Comparison of ENCODE assay signal across 8 cellular contexts in the genomic region with DNA sequence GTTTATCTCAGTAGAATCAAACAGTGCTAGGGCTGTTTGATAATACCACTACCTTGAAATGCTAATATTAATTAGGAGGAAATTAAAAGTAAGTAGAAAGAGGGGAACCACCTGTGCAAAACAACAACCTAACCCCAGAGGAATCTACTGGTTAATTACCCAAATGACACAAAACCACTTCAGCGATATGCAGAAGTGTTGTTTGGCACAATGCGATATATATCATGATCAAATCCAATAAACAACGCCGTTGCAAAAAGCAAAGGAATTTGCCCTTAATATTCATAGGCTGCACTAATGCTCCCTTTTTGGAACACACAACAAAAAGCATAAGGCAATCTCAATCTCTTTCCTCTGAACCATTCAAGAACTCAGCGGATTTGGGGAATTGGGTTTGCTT. TPM values are rescaled to one million over a fixed set of nuclear protein-coding genes. Genes with fewer than 3 reads are reported as not detected.
A peak's percentile ranks its signal among the peaks of the same experiment; 100 is the strongest.
DNase-seq lines count a peak whose midpoint lies in the region; ATAC-seq, FAIRE-seq and TF ChIP-seq lines count a peak whose summit lies in the region.

No MANE protein-coding gene starts in this region.

- intact Hi-C loops in HepG2 (cut with micrococcal nuclease; ENCODE audit: unreplicated experiment) (loop anchor here (5.0 kb wide), 4 partner anchors 53 to 668 kb away; a partner anchor contains a TSS), tibial artery (cut with DNase I; ENCODE audit: low total_unique reads) (no loop called here)

- H3K27ac ChIP-seq in HepG2 (ENCODE audit: extremely low read length, insufficient read depth, low read length) = no peak overlapping the region
- peak overlapping the region; percentile 91 to 96 for H3K27ac ChIP-seq in tibial artery

- in situ Hi-C loops in HepG2 (cut with HindIII; ENCODE audit: extremely low pct_ligation_motif_present, low pct_unique_long_range_greater_than_20kb) = loop anchor here (25.0 kb wide), 1 partner anchor 668 kb away; a partner anchor contains a TSS

- H3K79me2 ChIP-seq in HepG2 (ENCODE audit: insufficient read depth, low read length) = peaks cover 62% of the 10 kb centered on the region

- peak overlapping the region; percentile 88 for H3K4me3 Mint-ChIP-seq in activated T-cell treated with anti-CD3 and anti-CD28 coated beads, Interleukin-2, amount 50 U/mL, for 24 hours
- peak overlapping the region; percentile 92 for H3K4me3 Mint-ChIP-seq in activated naive CD8-positive, alpha-beta T cell treated with anti-CD3 and anti-CD28 coated beads, Interleukin-2, amount 10 ng/mL, durations not matched to agents 7 days and 5 days

- no peak for TF ChIP-seq CTCF in HepG2 (CRISPR knock-in tag; IDR thresholded peaks at IDR 0.05)
- TF ChIP-seq CTCF in tibial artery (IDR thresholded peaks at IDR 0.05) = no peak

- H3K4me3 ChIP-seq in HepG2 (replicated peaks in 1 of 3; ENCODE audit: insufficient read depth in 1 of 3, low read depth in 2 of 3, low read length in 3 of 3) = peak overlapping the region; percentile 87 to 91 (median 90)
- H3K4me3 ChIP-seq in tibial artery = peak overlapping the region; percentile 85 to 96

- peaks cover 55% of the 10 kb centered on the region for H3K4me1 ChIP-seq in HepG2 (ENCODE audit: insufficient read depth, low read length)
- peaks cover 0 to 38% (median 21%) of the 10 kb centered on the region in 4 donors for H3K4me1 ChIP-seq in tibial artery

- peaks cover 23% of the 10 kb centered on the region for H3K36me3 Mint-ChIP-seq in activated T-cell treated with anti-CD3 and anti-CD28 coated beads, Interleukin-2, amount 50 U/mL, for 24 hours (ENCODE audit: low read depth)
- peaks cover 6% of the 10 kb centered on the region for H3K36me3 Mint-ChIP-seq in activated naive CD8-positive, alpha-beta T cell treated with anti-CD3 and anti-CD28 coated beads, Interleukin-2, amount 10 ng/mL, durations not matched to agents 7 days and 5 days

- H3K4me1 Mint-ChIP-seq in activated T-cell treated with anti-CD3 and anti-CD28 coated beads, Interleukin-2, amount 50 U/mL, for 24 hours (ENCODE audit: low read depth) = peaks cover 58% of the 10 kb centered on the region
- peaks cover 33% of the 10 kb centered on the region for H3K4me1 Mint-ChIP-seq in activated naive CD8-positive, alpha-beta T cell treated with anti-CD3 and anti-CD28 coated beads, Interleukin-2, amount 10 ng/mL, durations not matched to agents 7 days and 5 days

- peaks cover 14% of the 10 kb centered on the region; the same call in 1 of the 2 replicates for H4K20me1 ChIP-seq in HepG2 (ENCODE audit: insufficient read depth, low read length)

- POLR2A ChIA-PET in activated naive CD8-positive, alpha-beta T cell treated with anti-CD3 and anti-CD28 coated beads, Interleukin-2, amount 10 ng/mL, durations not matched to agents 7 days and 5 days (lab: Charles Lee) = interaction anchor here (1.6 kb wide), 1 partner anchor 188 kb away, joined by 8 read pairs; no protein-coding TSS in a partner anchor
- POLR2A ChIA-PET in HepG2 (lab: Yijun Ruan, JAX) = no interaction called here

- peak overlapping the region; percentile 85 for H3K27ac Mint-ChIP-seq in activated T-cell treated with anti-CD3 and anti-CD28 coated beads, Interleukin-2, amount 50 U/mL, for 24 hours
- no peak overlapping the region for H3K27ac Mint-ChIP-seq in activated naive CD8-positive, alpha-beta T cell treated with anti-CD3 and anti-CD28 coated beads, Interleukin-2, amount 10 ng/mL, durations not matched to agents 7 days and 5 days

- peak overlapping the region; percentile 90 for H3K9ac ChIP-seq in HepG2 (ENCODE audit: insufficient read depth, low read depth, low read length)

- FAIRE-seq in HepG2 (lab: Jason Lieb, UNC) = no peak

- H3K4me2 ChIP-seq in HepG2 (ENCODE audit: low read depth, low read length) = peak overlapping the region; percentile 76

- no peaks in the 10 kb centered on the region; a peak in 1 of 5 replicates for H3K27me3 ChIP-seq in HepG2 (ENCODE audit: control insufficient read depth in 1 of 2, insufficient read depth in 2 of 2, low read length in 2 of 2)
- H3K27me3 ChIP-seq in tibial artery = no peaks in the 10 kb centered on the region

- H3K36me3 ChIP-seq in HepG2 (replicated peaks in 1 of 2; ENCODE audit: control insufficient read depth in 1 of 2, insufficient read depth in 2 of 2, low read length in 2 of 2) = no peaks in the 10 kb centered on the region; a peak in 1 of 5 replicates
- H3K36me3 ChIP-seq in tibial artery = no peaks in the 10 kb centered on the region

- no peak for DNase-seq in activated T-cell treated with anti-CD3 and anti-CD28 coated beads, Interleukin-2, amount 50 U/mL, for 24 hours
- DNase-seq in activated T-cell treated with anti-CD3 and anti-CD28 coated beads for 4 hours (no peak), HepG2 (ENCODE audit: low spot score) (no peak), tibial artery (no peak), amygdala (lab: John Stamatoyannopoulos, UW) (no peak)
- no peak for DNase-seq in activated naive CD8-positive, alpha-beta T cell treated with anti-CD3 and anti-CD28 coated beads, Interleukin-2, amount 10 ng/mL, durations not matched to agents 7 days and 5 days
- DNase-seq in NK-92 treated with Interleukin-12 subunit alpha and Interleukin-12 subunit beta, amount 100 ng/mL, for 24 hours (lab: John Stamatoyannopoulos, UW) = no peak

- H2AFZ ChIP-seq in HepG2 (ENCODE audit: low read length) = no peak overlapping the region

- H3K27me3 Mint-ChIP-seq in activated T-cell treated with anti-CD3 and anti-CD28 coated beads, Interleukin-2, amount 50 U/mL, for 24 hours = no peaks in the 10 kb centered on the region
- H3K27me3 Mint-ChIP-seq in activated naive CD8-positive, alpha-beta T cell treated with anti-CD3 and anti-CD28 coated beads, Interleukin-2, amount 10 ng/mL, durations not matched to agents 7 days and 5 days = no peaks in the 10 kb centered on the region

- TF ChIP-seq POLR2A in HepG2 (IDR thresholded peaks at IDR 0.05; ENCODE audit: insufficient read depth in 1 of 2, low read depth in 2 of 2, low read length in 2 of 2) = no peak

- ATAC-seq in activated naive CD8-positive, alpha-beta T cell treated with anti-CD3 and anti-CD28 coated beads, Interleukin-2, amount 10 ng/mL, durations not matched to agents 7 days and 5 days (ENCODE audit: low read depth) = no peak
- ATAC-seq in HepG2 = no peak
- no peak for ATAC-seq in HG03095 (IDR thresholded peaks at IDR 0.05; ENCODE audit: unreplicated experiment)

- no TSS peak for BruUV-seq in HepG2 (replicated peaks; lab: Mats Ljungman, UMichigan)

- no peaks in the 10 kb centered on the region for H3K9me3 Mint-ChIP-seq in activated T-cell treated with anti-CD3 and anti-CD28 coated beads, Interleukin-2, amount 50 U/mL, for 24 hours
- no peaks in the 10 kb centered on the region for H3K9me3 Mint-ChIP-seq in activated naive CD8-positive, alpha-beta T cell treated with anti-CD3 and anti-CD28 coated beads, Interleukin-2, amount 10 ng/mL, durations not matched to agents 7 days and 5 days

- no peak for TF ChIP-seq RAD21 in HepG2 (CRISPR knock-in tag; IDR thresholded peaks at IDR 0.05)

- no peak for TF ChIP-seq EP300 in HepG2 (IDR thresholded peaks at IDR 0.05; ENCODE audit: low read depth in 2 of 2, low read length in 2 of 2)
- no peak for TF ChIP-seq EP300 in HepG2 (CRISPR knock-in tag; IDR thresholded peaks at IDR 0.05; ENCODE audit: borderline replicate concordance)

- CTCF ChIA-PET in HepG2 (lab: Yijun Ruan, JAX; ENCODE audit: low intra/inter-chr PET ratio, low total read pairs) = interaction anchor here (2.8 kb wide), 1 partner anchor 210 kb away, joined by 44 read pairs; no protein-coding TSS in a partner anchor

- 18% methylated on average over 5 of the region's 5 CpGs for WGBS in HepG2 (ENCODE audit: low lambda C conversion rate)

- no peaks in the 10 kb centered on the region for H3K9me3 ChIP-seq in HepG2 (ENCODE audit: low read length)
- H3K9me3 ChIP-seq in tibial artery = no peaks in the 10 kb centered on the region

RNA-seq across cellular contexts. Expression of a gene that starts 1.6 kb away (rescaled TPM):
- total RNA-seq in activated naive CD8-positive, alpha-beta T cell treated with anti-CD3 and anti-CD28 coated beads, Interleukin-2, amount 10 ng/mL, durations not matched to agents 7 days and 5 days = 10 to 100 TPM; 40.1 to 46.1 TPM
- total RNA-seq in HepG2 (2016; rRNA removed; fragmentation: Illumina TruSeq; extraction: Trizol) = 23.9 and 26.3 TPM in 2 replicates
- total RNA-seq in HepG2 (2016; cell fraction: cytosol; rRNA removed; fragmentation: Illumina TruSeq; extraction: Trizol; ENCODE audit: low read depth) = 7.8 and 9.3 TPM in 2 replicates
- 23.5 and 26.9 TPM in 2 replicates for total RNA-seq in HepG2 (2016; cell fraction: insoluble cytoplasmic fraction; rRNA removed; fragmentation: Illumina TruSeq; extraction: Trizol)
- 17.5 and 21.7 TPM in 2 replicates for total RNA-seq in HepG2 (2016; cell fraction: membrane; rRNA removed; fragmentation: Illumina TruSeq; extraction: Trizol)
- 36.8 and 37.3 TPM in 2 replicates for total RNA-seq in HepG2 (2016; cell fraction: nucleus; rRNA removed; fragmentation: Illumina TruSeq; extraction: Trizol)
- polyA plus RNA-seq in HepG2 (2011; rRNA removed) = 7.9 and 12.7 TPM in 2 replicates
- 4.8 and 5.9 TPM in 2 replicates for polyA plus RNA-seq in HepG2 (2011; cell fraction: cytosol; rRNA removed)
- polyA plus RNA-seq in HepG2 (2011; cell fraction: nucleus; rRNA removed) = 15.7 and 15.9 TPM in 2 replicates
- polyA plus RNA-seq in HepG2 (2012) = 13.2 and 15.0 TPM in 2 replicates
- polyA plus RNA-seq in HepG2 (2016; cell fraction: cytosol; fragmentation: Illumina TruSeq; extraction: Trizol; ENCODE audit: low read depth) = 4.8 and 5.0 TPM in 2 replicates
- polyA plus RNA-seq in HepG2 (2016; cell fraction: insoluble cytoplasmic fraction; fragmentation: Illumina TruSeq; extraction: Trizol; ENCODE audit: low read depth) = 27.6 and 28.0 TPM in 2 replicates
- polyA plus RNA-seq in HepG2 (2016; cell fraction: membrane; fragmentation: Illumina TruSeq; extraction: Trizol; ENCODE audit: low read depth) = 12.1 and 13.3 TPM in 2 replicates
- polyA plus RNA-seq in HepG2 (2016; cell fraction: nucleus; fragmentation: Illumina TruSeq; extraction: Trizol; ENCODE audit: insufficient read depth, low read depth) = 44.2 and 46.6 TPM in 2 replicates
- 6.6 and 7.2 TPM in 2 replicates for polyA minus RNA-seq in HepG2 (2011; rRNA and poly(A)+ RNA removed; ENCODE audit: low replicate concordance)
- 8.2 and 9.0 TPM in 2 replicates for polyA minus RNA-seq in HepG2 (2011; cell fraction: cytosol; rRNA and poly(A)+ RNA removed)
- 52.5 and 65.8 TPM in 2 replicates for polyA minus RNA-seq in HepG2 (2011; cell fraction: nucleus; rRNA and poly(A)+ RNA removed)

RNA-seq across cellular contexts. Expression of a gene that starts 29.2 kb away (rescaled TPM):
- total RNA-seq in activated naive CD8-positive, alpha-beta T cell treated with anti-CD3 and anti-CD28 coated beads, Interleukin-2, amount 10 ng/mL, durations not matched to agents 7 days and 5 days = 1 to 10 TPM; 1.5 TPM
- total RNA-seq in HepG2 (2016; rRNA removed; fragmentation: Illumina TruSeq; extraction: Trizol) = 0.45 and 0.60 TPM in 2 replicates
- total RNA-seq in HepG2 (2016; cell fraction: cytosol; rRNA removed; fragmentation: Illumina TruSeq; extraction: Trizol; ENCODE audit: low read depth) = 0.18 and 0.61 TPM in 2 replicates
- total RNA-seq in HepG2 (2016; cell fraction: insoluble cytoplasmic fraction; rRNA removed; fragmentation: Illumina TruSeq; extraction: Trizol) = 0.54 and 0.85 TPM in 2 replicates
- 0.31 and 0.46 TPM in 2 replicates for total RNA-seq in HepG2 (2016; cell fraction: membrane; rRNA removed; fragmentation: Illumina TruSeq; extraction: Trizol)
- total RNA-seq in HepG2 (2016; cell fraction: nucleus; rRNA removed; fragmentation: Illumina TruSeq; extraction: Trizol) = 0.75 and 0.85 TPM in 2 replicates
- 0.65 and 0.71 TPM in 2 replicates for polyA plus RNA-seq in HepG2 (2011; rRNA removed)
- 0.43 and 1.1 TPM in 2 replicates for polyA plus RNA-seq in HepG2 (2011; cell fraction: cytosol; rRNA removed)
- polyA plus RNA-seq in HepG2 (2011; cell fraction: nucleus; rRNA removed) = 0.31 and 0.35 TPM in 2 replicates
- polyA plus RNA-seq in HepG2 (2012) = 0.79 and 1.1 TPM in 2 replicates
- 0.08 TPM in 1 of 2 replicates, not detected in the other for polyA plus RNA-seq in HepG2 (2016; cell fraction: cytosol; fragmentation: Illumina TruSeq; extraction: Trizol; ENCODE audit: low read depth)
- 0.56 and 0.61 TPM in 2 replicates for polyA plus RNA-seq in HepG2 (2016; cell fraction: insoluble cytoplasmic fraction; fragmentation: Illumina TruSeq; extraction: Trizol; ENCODE audit: low read depth)
- polyA plus RNA-seq in HepG2 (2016; cell fraction: membrane; fragmentation: Illumina TruSeq; extraction: Trizol; ENCODE audit: low read depth) = 0.14 and 0.19 TPM in 2 replicates
- polyA plus RNA-seq in HepG2 (2016; cell fraction: nucleus; fragmentation: Illumina TruSeq; extraction: Trizol; ENCODE audit: insufficient read depth, low read depth) = 0.72 and 0.83 TPM in 2 replicates
- polyA minus RNA-seq in HepG2 (2011; rRNA and poly(A)+ RNA removed; ENCODE audit: low replicate concordance) = 0.33 and 3.5 TPM in 2 replicates
- polyA minus RNA-seq in HepG2 (2011; cell fraction: cytosol; rRNA and poly(A)+ RNA removed) = 1.2 and 1.4 TPM in 2 replicates
- 1.4 and 1.9 TPM in 2 replicates for polyA minus RNA-seq in HepG2 (2011; cell fraction: nucleus; rRNA and poly(A)+ RNA removed)
